ENCODE assay signal across 8 cellular contexts in genomic region chr6:3456794-3457709, GRCh38. TPM values are rescaled to one million over a fixed set of nuclear protein-coding genes. Genes with fewer than 3 reads are reported as not detected.
A peak's percentile ranks its signal among the peaks of the same experiment; 100 is the strongest.
DNase-seq lines count a peak whose midpoint lies in the region; ATAC-seq and TF ChIP-seq lines count a peak whose summit lies in the region.

SLC22A23 (minus strand) TSS chr6:3457050; CDS start chr6:3456559, 491 bp downstream.

- H3K27me3 Mint-ChIP-seq in dendritic cell treated with granulocyte-macrophage colony-stimulating factor and Interleukin-4, amounts not matched to agents 40 ng/mL and 50 ng/mL, for 4 days, result peaks cover 51% of the 10 kb centered on the region

- H3K4me3 Mint-ChIP-seq in dendritic cell treated with granulocyte-macrophage colony-stimulating factor and Interleukin-4, amounts not matched to agents 40 ng/mL and 50 ng/mL, for 4 days, result peak within 1 kb of the TSS; percentile 61

- TF ChIP-seq POLR2A in right lobe of liver (IDR thresholded peaks at IDR 0.05), result peak; percentile 66

- no peak within 1 kb of the TSS for H3K27ac Mint-ChIP-seq in dendritic cell treated with granulocyte-macrophage colony-stimulating factor and Interleukin-4, amounts not matched to agents 40 ng/mL and 50 ng/mL, for 4 days

- peaks cover 88% of the 10 kb centered on the region for H3K27me3 ChIP-seq in BE2C
- H3K27me3 ChIP-seq in right lobe of liver, result no peaks in the 10 kb centered on the region

- ATAC-seq in GM19455 (IDR thresholded peaks at IDR 0.05; ENCODE audit: unreplicated experiment) (peak; percentile 57), right lobe of liver (peak; percentile 80 to 88 (median 83))

- H3K9me3 Mint-ChIP-seq in dendritic cell treated with granulocyte-macrophage colony-stimulating factor and Interleukin-4, amounts not matched to agents 40 ng/mL and 50 ng/mL, for 4 days, result no peaks in the 10 kb centered on the region

- no peaks in the 10 kb centered on the region for H3K4me1 ChIP-seq in BE2C
- H3K4me1 ChIP-seq in right lobe of liver, result peaks cover 0 to 28% (median 0%) of the 10 kb centered on the region in 4 donors

- no peaks in the 10 kb centered on the region for H3K36me3 ChIP-seq in BE2C
- H3K36me3 ChIP-seq in right lobe of liver, result no peaks in the 10 kb centered on the region

- intact Hi-C loops in dendritic cell treated with granulocyte-macrophage colony-stimulating factor and Interleukin-4, amounts not matched to agents 40 ng/mL and 50 ng/mL, for 4 days (cut with micrococcal nuclease), result loop anchor here (2.0 kb wide), 1 partner anchor 178 kb away; no protein-coding TSS in a partner anchor
- intact Hi-C loops in right lobe of liver (cut with DNase I), result loop anchor here in 1 of 2 donors (5.0 kb wide), 1 partner anchor 180 kb away; no protein-coding TSS in a partner anchor

- H3K4me3 ChIP-seq in BE2C (ENCODE audit: low read depth, low read length) (no peak within 1 kb of the TSS), right lobe of liver (peak within 1 kb of the TSS; percentile 66 to 73 (median 69))

- H3K27ac ChIP-seq in right lobe of liver, result peak within 1 kb of the TSS; percentile 27 to 82 (median 44)

- H3K36me3 Mint-ChIP-seq in dendritic cell treated with granulocyte-macrophage colony-stimulating factor and Interleukin-4, amounts not matched to agents 40 ng/mL and 50 ng/mL, for 4 days (ENCODE audit: low read depth), result no peaks in the 10 kb centered on the region

- H3K4me1 Mint-ChIP-seq in dendritic cell treated with granulocyte-macrophage colony-stimulating factor and Interleukin-4, amounts not matched to agents 40 ng/mL and 50 ng/mL, for 4 days (ENCODE audit: low read depth), result peaks cover 8% of the 10 kb centered on the region

- no peaks in the 10 kb centered on the region for H3K9me3 ChIP-seq in BE2C
- H3K9me3 ChIP-seq in right lobe of liver, result no peaks in the 10 kb centered on the region

- DNase-seq in BE2C (peak; percentile 33), NCI-H2107 (lab: John Stamatoyannopoulos, UW) (peak; percentile 81), right lobe of liver (peak; percentile 87 to 92 (median 89)), DMS114 treated with DMSO at 0.1 percent for 48 hours (lab: John Stamatoyannopoulos, UW; ENCODE audit: unreplicated experiment) (no peak)
- peak; percentile 71 to 75 for DNase-seq in activated CD4-positive, alpha-beta T cell treated with anti-CD3 and anti-CD28 coated beads for 4 hours
- peak; percentile 67 for DNase-seq in stimulated activated CD4-positive, alpha-beta T cell treated with anti-CD3 and anti-CD28 coated beads, Interleukin-4, amount 100 ng/mL, for 24 hours

- 0% methylated on average over 6 of the region's 116 CpGs for WGBS in right lobe of liver (ENCODE audit: insufficient coverage, low coverage, low lambda C conversion rate, missing lambda C conversion rate)

- TF ChIP-seq CTCF in BE2C (IDR thresholded peaks at IDR 0.05; ENCODE audit: low read depth, low read length) (peak; percentile 38), right lobe of liver (IDR thresholded peaks at IDR 0.05) (peak; percentile 65 to 78 (median 67))

RNA-seq across cellular contexts. Expression of gene SLC22A23, which starts in this region (rescaled TPM):
- polyA plus RNA-seq in BE2C (2012; ENCODE audit: insufficient read depth, insufficient read length, low read depth), result 4.8 TPM
- 10 to 100 TPM; 11.7 to 27.6 (median 16.3) TPM for total RNA-seq in right lobe of liver
